Comparison of ENCODE assay signal across 26 cellular contexts in genomic region chr4:147594107-147594506, GRCh38. TPM values are rescaled to one million over a fixed set of nuclear protein-coding genes. Genes with fewer than 3 reads are reported as not detected.
DNase-seq lines count a peak whose midpoint lies in the region; ATAC-seq and TF ChIP-seq lines count a peak whose summit lies in the region.
"Had no signal": no experiment of that assay in that cellular context is flagged by ENCODE, and none has a peak within 500 bp of the region (broad histone marks: within the 10 kb centered on the region; RNA-seq: fewer than 3 reads in every experiment).

No MANE protein-coding gene starts in this region.

- H3K27ac ChIP-seq in IMR-90 (ENCODE audit: insufficient read depth, low read length) = no peak overlapping the region
- H3K27ac ChIP-seq: dorsolateral prefrontal cortex, gastrocnemius medialis, neutrophil, spleen had no signal

- no peak overlapping the region for H3K9ac ChIP-seq in IMR-90 (ENCODE audit: low read depth, low read length)

- H4K91ac ChIP-seq in IMR-90 (ENCODE audit: insufficient read depth, low read depth, low read length) = no peak overlapping the region

- H2BK120ac ChIP-seq in IMR-90 (ENCODE audit: low read depth, low read length) = no peak overlapping the region

- H3K27me3 ChIP-seq in BJ (ENCODE audit: control insufficient read depth, insufficient read depth, low read length) = no peaks in the 10 kb centered on the region
- no peaks in the 10 kb centered on the region for H3K27me3 ChIP-seq in IMR-90 (ENCODE audit: control insufficient read depth, insufficient read depth, low read length)
- H3K27me3 ChIP-seq: dorsolateral prefrontal cortex, gastrocnemius medialis, spleen had no signal

- no peak overlapping the region for H2BK5ac ChIP-seq in IMR-90 (ENCODE audit: low read depth, low read length, poor library complexity, severe bottlenecking)

- no peak overlapping the region for H2AFZ ChIP-seq in IMR-90 (replicated peaks; ENCODE audit: low read length, poor library complexity)

- peaks cover 0 to 4% of the 10 kb centered on the region in 2 experiments; a peak in 1 of 4 replicates for H3K79me1 ChIP-seq in IMR-90 (ENCODE audit: low read depth in 1 of 2, low read length in 2 of 2)

- 80% methylated on average over 1 of the region's 5 CpGs; no CpG with 5 or more reads in 1 of the 2 experiments for WGBS in IMR-90 (ENCODE audit: extremely low coverage in 2 of 2, insufficient read length in 1 of 2), 2 experiments

- peaks cover 4% of the 10 kb centered on the region; the same call in 1 of the 2 replicates for H3K9me1 ChIP-seq in IMR-90 (ENCODE audit: insufficient read depth, low read length)

- H3K36me3 ChIP-seq in BJ (ENCODE audit: control insufficient read depth, insufficient read depth, low read length) (no peaks in the 10 kb centered on the region), IMR-90 (ENCODE audit: control insufficient read depth, insufficient read depth, low read length) (no peaks in the 10 kb centered on the region)
- H3K36me3 ChIP-seq: gastrocnemius medialis, neutrophil, spleen had no signal

- BruUV-seq in IMR-90 (replicated peaks; lab: Mats Ljungman, UMichigan) = no TSS peak

- CTCF ChIA-PET in BJ (lab: Yijun Ruan, JAX) = interaction anchor here (0.5 to 7.7 kb wide), 6 partner anchors 40 to 575 kb away, joined by 3 to 65 read pairs (median 4); no protein-coding TSS in a partner anchor
- CTCF ChIA-PET in IMR-90 (lab: Yijun Ruan, JAX) = no interaction called here

- no peak overlapping the region for H3K56ac ChIP-seq in IMR-90 (ENCODE audit: extremely low read depth, insufficient read depth, low read length)

- no peak overlapping the region for H2BK15ac ChIP-seq in IMR-90 (ENCODE audit: low read depth, low read length)

- no peak overlapping the region for H4K5ac ChIP-seq in IMR-90 (ENCODE audit: low read depth, low read length)

- peak; percentile 10; the same call in 1 of the 2 replicates for TF ChIP-seq RAD21 in IMR-90 (IDR thresholded peaks at IDR 0.05; ENCODE audit: low read length)

- dilution Hi-C loops in IMR-90 (cut with HindIII; ENCODE audit: low sequenced_read_pairs, unreplicated experiment) = no loop called here

- peaks cover 16% of the 10 kb centered on the region for H3K4me1 ChIP-seq in IMR-90 (ENCODE audit: control insufficient read depth, insufficient read depth, low read length)
- H3K4me1 ChIP-seq: Caco-2, gastrocnemius medialis had no signal

- TF ChIP-seq CTCF in BJ (IDR thresholded peaks at IDR 0.05; ENCODE audit: insufficient read depth, low read depth, low read length) (peak; percentile 9; the same call in 1 of the 2 replicates), IMR-90 (conservative IDR thresholded peaks at IDR 0.05; ENCODE audit: low read depth, low read length) (0 out of 2 replicates have a peak, but pooled peaks have one; percentile 13), cardiac fibroblast (IDR thresholded peaks at IDR 0.05; ENCODE audit: low read depth, low read length) (peak; percentile 35)

- no peak for TF ChIP-seq POLR2A in IMR-90 (IDR thresholded peaks at IDR 0.05; ENCODE audit: low read depth, low read length)

- intact Hi-C loops in IMR-90 (cut with micrococcal nuclease) = no loop called here

- in situ Hi-C loops in IMR-90 (cut with MboI; ENCODE audit: low sequenced_read_pairs) = loop anchor here (5.0 to 25.0 kb wide), 4 partner anchors 437 to 1257 kb away; no protein-coding TSS in a partner anchor

- H3K4ac ChIP-seq in IMR-90 (ENCODE audit: low read depth, low read length) = no peak overlapping the region

- H4K8ac ChIP-seq in IMR-90 (ENCODE audit: low read depth in 2 of 2, low read length in 2 of 2) = no peak overlapping the region

- no peak overlapping the region for H3K23ac ChIP-seq in IMR-90 (ENCODE audit: low read depth, low read length)

- H4K20me1 ChIP-seq in IMR-90 (ENCODE audit: insufficient read depth, low read length) = no peaks in the 10 kb centered on the region

- H3K18ac ChIP-seq in IMR-90 (ENCODE audit: low read depth, low read length) = no peak overlapping the region

- no peak for ATAC-seq in IMR-90 (ENCODE audit: low read depth)
- peak; percentile 35 for ATAC-seq in left lobe of liver
- ATAC-seq in esophagus mucosa = no peak
- ATAC-seq in GM18861 (IDR thresholded peaks at IDR 0.05; ENCODE audit: unreplicated experiment) = no peak
- ATAC-seq: activated T-cell treated with anti-CD3 and anti-CD28 coated beads, Interleukin-2, amount 50 U/mL, for 4 hours; gastrocnemius medialis; stimulated activated naive CD8-positive, alpha-beta T cell treated with anti-CD3 and anti-CD28 coated beads, Interleukin-15, Interleukin-2, amounts not matched to agents 100 U/mL and 50 U/mL, for 24 hours had no signal

- H3K4me2 ChIP-seq in IMR-90 (ENCODE audit: low read depth, low read length) = no peak overlapping the region

- POLR2A ChIA-PET in BJ (lab: Charles Lee) = no interaction called here
- POLR2A ChIA-PET in IMR-90 (lab: Charles Lee; ENCODE audit: unreplicated experiment) = no interaction called here

- DNase-seq in BJ (ENCODE audit: low read depth) (no peak), IMR-90 (no peak), cardiac fibroblast (ENCODE audit: low read depth in 2 of 2) (no peak), left lobe of liver (ENCODE audit: low spot score) (no peak), Ammon's horn (ENCODE audit: low spot score) (no peak)
- no peak for DNase-seq in effector CD4-positive, alpha-beta T cell
- DNase-seq: activated CD4-positive, CD25-positive, alpha-beta regulatory T cell; activated naive CD4-positive, alpha-beta T cell treated with Interleukin-2 at 50 U/mL for 16 hours; activated T-cell treated with anti-CD3 and anti-CD28 coated beads, Interleukin-2, amount 50 U/mL, for 4 hours; amniotic stem cell; Caco-2; caudate nucleus; dorsolateral prefrontal cortex; gastrocnemius medialis; HCEC 1CT; hypothalamus; NCI-H187; NCI-H82; Right ventricle myocardium superior; spleen; stimulated activated CD4-positive, alpha-beta T cell treated with anti-CD3 and anti-CD28 coated beads, Interleukin-4, amount 100 ng/mL, for 1 hour; stimulated activated naive CD8-positive, alpha-beta T cell treated with anti-CD3 and anti-CD28 coated beads, Interleukin-15, Interleukin-2, amounts not matched to agents 100 U/mL and 50 U/mL, for 24 hours; SW 1271 had no signal

- no peaks in the 10 kb centered on the region for H3K9me3 ChIP-seq in IMR-90 (ENCODE audit: control insufficient read depth, insufficient read depth, low read length)
- H3K9me3 ChIP-seq: Caco-2, gastrocnemius medialis, neutrophil, spleen had no signal

- H2BK20ac ChIP-seq in IMR-90 (ENCODE audit: low read depth, low read length) = no peak overlapping the region

- no peak overlapping the region for H2AK9ac ChIP-seq in IMR-90 (replicated peaks; ENCODE audit: low read depth, low read length, poor library complexity)

- H3K4me3 ChIP-seq in BJ (ENCODE audit: low read depth, low read length) (no peak overlapping the region), IMR-90 (ENCODE audit: insufficient read depth, low read depth, low read length) (no peak overlapping the region), cardiac fibroblast (replicated peaks in 1 of 2; ENCODE audit: low read depth in 2 of 2, low read length in 2 of 2) (no peak overlapping the region)
- H3K4me3 ChIP-seq: dorsolateral prefrontal cortex, gastrocnemius medialis, spleen had no signal

- H3K14ac ChIP-seq in IMR-90 (replicated peaks; ENCODE audit: low read depth, low read length) = no peak overlapping the region

- no peak overlapping the region for H2AK5ac ChIP-seq in IMR-90 (ENCODE audit: low read depth, low read length)

TF ChIP-seq in IMR-90, 13 proteins besides CTCF, POLR2A, EP300 and RAD21:
- TF ChIP-seq SMC3 (IDR thresholded peaks at IDR 0.05; ENCODE audit: low read depth, low read length) (no peak), RCOR1 (IDR thresholded peaks at IDR 0.05; ENCODE audit: insufficient replicate concordance, low read length) (no peak), BHLHE40 (IDR thresholded peaks at IDR 0.05; ENCODE audit: low read depth, low read length) (no peak), MAFK (IDR thresholded peaks at IDR 0.05; ENCODE audit: low read depth, low read length) (no peak), CEBPB (IDR thresholded peaks at IDR 0.05; ENCODE audit: low read depth, low read length) (no peak), ELK1 (IDR thresholded peaks at IDR 0.05; ENCODE audit: borderline replicate concordance, low read depth, low read length) (no peak), NFE2L2 (IDR thresholded peaks at IDR 0.05; ENCODE audit: low read depth, low read length) (no peak)

RNA-seq across cellular contexts. Expression of gene TMEM184C, which starts 23.1 kb away (rescaled TPM):
- polyA plus RNA-seq in BJ (2011; rRNA removed) (27.1 and 35.1 TPM in 2 replicates), IMR-90 (2012; rRNA removed) (13.5 and 17.4 TPM in 2 replicates)
- polyA minus RNA-seq in BJ (2011; rRNA and poly(A)+ RNA removed) = 23.3 and 25.6 TPM in 2 replicates
- total RNA-seq in IMR-90 (2012; rRNA removed) (67.6 and 71.7 TPM in 2 replicates), left lobe of liver (22.0 TPM), esophagus mucosa (18.1 TPM)
- 12.7 TPM in 2 replicates for polyA plus RNA-seq in IMR-90 (2012; cell fraction: cytosol; rRNA removed)
- polyA plus RNA-seq in IMR-90 (2012; cell fraction: nucleus; rRNA removed; ENCODE audit: low replicate concordance) = 5.8 and 14.3 TPM in 2 replicates
